In the genomic region with DNA sequence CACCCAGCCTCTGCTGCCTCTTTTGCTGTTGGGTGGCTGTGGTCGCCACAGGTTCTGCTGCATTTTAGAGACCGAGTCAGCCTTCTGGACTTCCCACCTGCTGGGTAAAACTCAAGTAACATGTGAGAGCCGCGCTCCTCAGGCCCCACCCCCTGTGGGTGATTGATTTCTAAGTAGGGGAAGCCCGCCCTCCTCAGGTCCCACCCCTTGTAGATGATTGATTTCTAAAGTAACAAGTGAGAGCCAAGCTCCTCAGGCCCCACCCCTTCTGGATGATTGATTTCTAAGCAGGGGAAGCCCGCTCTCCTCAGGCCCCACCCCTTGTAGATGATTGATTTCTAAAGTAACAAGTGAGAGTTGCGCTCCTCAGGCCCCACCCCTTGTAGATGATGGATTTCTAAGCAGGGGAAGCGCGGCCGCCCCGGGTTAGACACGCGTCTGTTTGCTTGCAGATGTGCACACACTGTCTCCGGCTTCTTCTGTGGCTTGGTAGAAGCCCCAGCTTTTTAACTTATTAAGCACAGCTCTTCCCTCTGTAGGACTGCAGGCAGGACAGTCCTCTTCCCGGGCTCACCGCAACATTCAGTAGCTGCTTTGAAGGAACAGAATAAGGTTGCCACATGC, we compare ENCODE assay signal across 8 cellular contexts.
A peak's percentile ranks its signal among the peaks of the same experiment; 100 is the strongest.
DNase-seq lines count a peak whose midpoint lies in the region; ATAC-seq, FAIRE-seq and TF ChIP-seq lines count a peak whose summit lies in the region.

No MANE protein-coding gene starts in this region.

- peaks cover 5% of the 10 kb centered on the region for H3K9me1 ChIP-seq in keratinocyte (ENCODE audit: control insufficient read depth, extremely low read depth, insufficient read depth, low read length)

- dilution Hi-C loops in keratinocyte (cut with MboI; ENCODE audit: extremely low pct_ligation_motif_present, low sequenced_read_pairs): no loop called here

- H3K9ac ChIP-seq in keratinocyte (ENCODE audit: control insufficient read depth, extremely low read depth, insufficient read depth, low read length): peak overlapping the region; percentile 50

- no peaks in the 10 kb centered on the region for H3K27me3 ChIP-seq in A673 (replicated peaks; ENCODE audit: insufficient read depth, low read depth, low read length, poor library complexity)
- H3K27me3 ChIP-seq in keratinocyte (ENCODE audit: control insufficient read depth, extremely low read depth, insufficient read depth, low read length): no peaks in the 10 kb centered on the region

- H3K4me2 ChIP-seq in keratinocyte (ENCODE audit: control insufficient read depth, extremely low read depth, insufficient read depth, low read depth, low read length): peak overlapping the region; percentile 91

- no TSS peak for BruUV-seq in A673 (replicated peaks; lab: Mats Ljungman, UMichigan)

- CTCF ChIA-PET in A673 (lab: Charles Lee): interaction anchor here (0.6 kb wide), 1 partner anchor 379 kb away, joined by 3 read pairs; no protein-coding TSS in a partner anchor

- FAIRE-seq in keratinocyte (lab: Jason Lieb, UNC): peak; percentile 90

- no peaks in the 10 kb centered on the region for H3K79me2 ChIP-seq in keratinocyte (ENCODE audit: control insufficient read depth, insufficient read depth, low read length)

- H3K27ac ChIP-seq in A673 (ENCODE audit: low read depth, low read length, poor library complexity, severe bottlenecking) (peak overlapping the region; percentile 11), keratinocyte (ENCODE audit: control insufficient read depth, insufficient read depth, low read length) (no peak overlapping the region)

- intact Hi-C loops in A673 (cut with micrococcal nuclease; ENCODE audit: unreplicated experiment): no loop called here

- TF ChIP-seq CTCF in A673 (conservative IDR thresholded peaks at IDR 0.05; ENCODE audit: low read depth, low read length): no peak
- no peak for TF ChIP-seq CTCF in keratinocyte (optimal IDR thresholded peaks at IDR 0.05 in 1 of 3, IDR thresholded peaks at IDR 0.05 in 1 of 3, conservative IDR thresholded peaks at IDR 0.05 in 1 of 3; ENCODE audit: extremely low read depth in 1 of 3, insufficient read depth in 2 of 3, low read length in 3 of 3)

- H4K20me1 ChIP-seq in keratinocyte (ENCODE audit: control insufficient read depth, extremely low read depth, insufficient read depth, low read length): no peaks in the 10 kb centered on the region

- ATAC-seq in GM18868 (IDR thresholded peaks at IDR 0.05; ENCODE audit: unreplicated experiment) (peak; percentile 98), HG03103 (IDR thresholded peaks at IDR 0.05; ENCODE audit: low read depth, unreplicated experiment) (peak; percentile 94)

- peak overlapping the region; percentile 92 for H2AFZ ChIP-seq in keratinocyte (ENCODE audit: control insufficient read depth, low read length)

- POLR2A ChIA-PET in A673 (lab: Charles Lee; ENCODE audit: low non-redundant PET): interaction anchor here (0.5 to 0.7 kb wide), 4 partner anchors 11 to 39 kb away, joined by 3 to 7 read pairs (median 5); no protein-coding TSS in a partner anchor

- H3K9me3 ChIP-seq in A673 (ENCODE audit: low read depth, low read length, poor library complexity, severe bottlenecking): no peaks in the 10 kb centered on the region
- H3K9me3 ChIP-seq in keratinocyte (ENCODE audit: control insufficient read depth, low read depth, low read length): no peaks in the 10 kb centered on the region

- peak overlapping the region; percentile 35 for H3K4me3 ChIP-seq in A673 (ENCODE audit: low read depth, low read length, poor library complexity, severe bottlenecking)
- peak overlapping the region; percentile 29 to 54 (median 45) for H3K4me3 ChIP-seq in keratinocyte (ENCODE audit: control insufficient read depth in 2 of 3, extremely low read depth in 1 of 3, insufficient read depth in 2 of 3, low read depth in 1 of 3, low read length in 3 of 3)

- peak; percentile 99 for DNase-seq in A673 (ENCODE audit: low spot score)
- DNase-seq in NCI-H2227 (lab: John Stamatoyannopoulos, UW; ENCODE audit: unreplicated experiment): peak; percentile 97
- peak; percentile 76 to 89 (median 88) for DNase-seq in activated CD4-positive, CD25-positive, alpha-beta regulatory T cell (lab: John Stamatoyannopoulos, UW)
- peak; percentile 53 for DNase-seq in cerebellar cortex (ENCODE audit: low spot score)
- DNase-seq in keratinocyte (ENCODE audit: low read depth, low spot score): peak; percentile 87
- DNase-seq in stimulated activated CD4-positive, alpha-beta T cell treated with anti-CD3 and anti-CD28 coated beads, Interleukin-15, amount 100 ng/mL, for 1 hour (ENCODE audit: low read depth in 1 of 2, low spot score in 1 of 2): peak; percentile 73 to 82

- no peaks in the 10 kb centered on the region for H3K36me3 ChIP-seq in A673 (ENCODE audit: insufficient read depth, low read length, poor library complexity, severe bottlenecking)
- H3K36me3 ChIP-seq in keratinocyte (ENCODE audit: control insufficient read depth in 2 of 2, extremely low read depth in 1 of 2, insufficient read depth in 2 of 2, low read length in 2 of 2): no peaks in the 10 kb centered on the region

- H3K4me1 ChIP-seq in A673 (ENCODE audit: insufficient read depth, low read length, poor library complexity, severe bottlenecking): peaks cover 6% of the 10 kb centered on the region
- peaks cover 24% of the 10 kb centered on the region for H3K4me1 ChIP-seq in keratinocyte (ENCODE audit: control insufficient read depth, extremely low read depth, insufficient read depth, low read length)
